20 cellular contexts compared by ENCODE assay signal in genomic region chr1:172935062-172935592, GRCh38.
A peak's percentile ranks its signal among the peaks of the same experiment; 100 is the strongest.
DNase-seq lines count a peak whose midpoint lies in the region; ATAC-seq and TF ChIP-seq lines count a peak whose summit lies in the region.
"Had no signal": no experiment of that assay in that cellular context is flagged by ENCODE, and none has a peak within 500 bp of the region (broad histone marks: within the 10 kb centered on the region; RNA-seq: fewer than 3 reads in every experiment).

No MANE protein-coding gene starts in this region.

- no peaks in the 10 kb centered on the region for H3K9me3 Mint-ChIP-seq in Calu3 (ENCODE audit: low read depth, unreplicated experiment)
- H3K9me3 Mint-ChIP-seq: activated CD4-positive, alpha-beta memory T cell treated with anti-CD3 and anti-CD28 coated beads, Interleukin-2, amount 10 ng/mL, durations not matched to agents 7 days and 5 days; activated T-cell treated with anti-CD3 and anti-CD28 coated beads, Interleukin-2, amount 50 U/mL, for 24 hours had no signal

- peaks cover 47% of the 10 kb centered on the region for H3K4me1 Mint-ChIP-seq in Calu3 (ENCODE audit: low read depth, unreplicated experiment)

- no peak overlapping the region for H3K4me3 ChIP-seq in choroid plexus epithelial cell (ENCODE audit: low read depth, low read length)
- H3K4me3 ChIP-seq: breast epithelium, left lung, testis had no signal

- peaks cover 12% of the 10 kb centered on the region for H3K36me3 Mint-ChIP-seq in Calu3 (ENCODE audit: insufficient read depth, unreplicated experiment)

- TF ChIP-seq CTCF in Calu3 (IDR thresholded peaks at IDR 0.05; ENCODE audit: unreplicated experiment) (no peak), choroid plexus epithelial cell (conservative IDR thresholded peaks at IDR 0.05; ENCODE audit: low read depth, low read length) (no peak)

- CTCF ChIA-PET in Calu3 (lab: Charles Lee), result no interaction called here

- no peaks in the 10 kb centered on the region for H3K27me3 Mint-ChIP-seq in Calu3 (ENCODE audit: unreplicated experiment)
- H3K27me3 Mint-ChIP-seq: activated CD4-positive, alpha-beta memory T cell treated with anti-CD3 and anti-CD28 coated beads, Interleukin-2, amount 10 ng/mL, durations not matched to agents 7 days and 5 days; activated naive CD8-positive, alpha-beta T cell; activated T-cell treated with anti-CD3 and anti-CD28 coated beads, Interleukin-2, amount 50 U/mL, for 24 hours had no signal

- BruUV-seq in Calu3 (replicated peaks; lab: Mats Ljungman, UMichigan), result no TSS peak

- intact Hi-C loops in Calu3 (cut with micrococcal nuclease; ENCODE audit: unreplicated experiment), result no loop called here

- peak overlapping the region; percentile 97 for H3K27ac Mint-ChIP-seq in Calu3 (ENCODE audit: unreplicated experiment)
- H3K27ac Mint-ChIP-seq: activated CD4-positive, alpha-beta memory T cell treated with anti-CD3 and anti-CD28 coated beads, Interleukin-2, amount 10 ng/mL, durations not matched to agents 7 days and 5 days; activated naive CD8-positive, alpha-beta T cell; activated T-cell treated with anti-CD3 and anti-CD28 coated beads, Interleukin-2, amount 50 U/mL, for 24 hours had no signal

- no peak overlapping the region for H3K4me3 Mint-ChIP-seq in Calu3 (ENCODE audit: low read depth, unreplicated experiment)
- H3K4me3 Mint-ChIP-seq: activated CD4-positive, alpha-beta memory T cell treated with anti-CD3 and anti-CD28 coated beads, Interleukin-2, amount 10 ng/mL, durations not matched to agents 7 days and 5 days; activated naive CD8-positive, alpha-beta T cell; activated T-cell treated with anti-CD3 and anti-CD28 coated beads, Interleukin-2, amount 50 U/mL, for 24 hours had no signal

- no peak for ATAC-seq in GM21367 (IDR thresholded peaks at IDR 0.05; ENCODE audit: unreplicated experiment)

- DNase-seq in Calu3, result no peak
- peak; percentile 70 for DNase-seq in NCI-H526 treated with DMSO at 0.1 percent for 48 hours (lab: John Stamatoyannopoulos, UW)
- DNase-seq in choroid plexus epithelial cell (ENCODE audit: low read depth), result peak; percentile 53
- DNase-seq in lung microvascular endothelial cell (ENCODE audit: low read depth in 2 of 2), result peak; percentile 65 to 84
- DNase-seq in H4 (ENCODE audit: low spot score), result no peak
- no peak for DNase-seq in OCI-M2 (lab: John Stamatoyannopoulos, UW; ENCODE audit: unreplicated experiment)
- DNase-seq in T1000 (lab: John Stamatoyannopoulos, UW), result no peak
- DNase-seq: activated CD4-positive, alpha-beta memory T cell treated with anti-CD3 and anti-CD28 coated beads, Interleukin-2, amount 10 ng/mL, durations not matched to agents 7 days and 5 days; activated T-cell treated with anti-CD3 and anti-CD28 coated beads, Interleukin-2, amount 50 U/mL, for 24 hours; AML-193; foreskin keratinocyte; GDM1; left lung; NCI-H2081; NCI-H510A treated with DMSO at 0.1 percent for 48 hours; stimulated activated CD4-positive, alpha-beta T cell treated with anti-CD3 and anti-CD28 coated beads, Interleukin-4, amount 100 ng/mL, for 1 hour; testis had no signal

Comparison
In these comparisons a context has a peak if more than half of its experiments do, and no peak if none do; other contexts are left out.
1. DNase-seq: peak in NCI-H526 treated with DMSO at 0.1 percent for 48 hours (single experiment), choroid plexus epithelial cell (single experiment) and lung microvascular endothelial cell (2 of 2); none in Calu3 (single experiment), H4 (single experiment), OCI-M2 (single experiment) and T1000 (single experiment).